Comparison of ENCODE assay signal across 9 cellular contexts in genomic region chr3:61848885-61849284, GRCh38.
DNase-seq lines count a peak whose midpoint lies in the region; ATAC-seq and TF ChIP-seq lines count a peak whose summit lies in the region.
"Had no signal": no experiment of that assay in that cellular context is flagged by ENCODE, and none has a peak within 500 bp of the region (broad histone marks: within the 10 kb centered on the region; RNA-seq: fewer than 3 reads in every experiment).

No MANE protein-coding gene starts in this region.

- WGBS in aorta, 2 donors: 1 to 2% methylated on average over 3 of the region's 3 CpGs

- no peaks in the 10 kb centered on the region for H3K27me3 ChIP-seq in aorta (ENCODE audit: control insufficient read depth in 1 of 2, insufficient read depth in 2 of 2, low read length in 1 of 2)

- H3K4me1 Mint-ChIP-seq in nephron: peaks cover 29% of the 10 kb centered on the region

- peak overlapping the region; percentile 36 to 74 (median 60) for H3K27ac Mint-ChIP-seq in nephron

- peaks cover 5 to 7% of the 10 kb centered on the region in 2 donors for H3K4me1 ChIP-seq in aorta (ENCODE audit: control insufficient read depth in 1 of 2, insufficient read depth in 2 of 2, low read length in 2 of 2)

- no peaks in the 10 kb centered on the region for H3K9me3 ChIP-seq in aorta (ENCODE audit: control insufficient read depth, low read length)

- ATAC-seq in aorta (ENCODE audit: low FRiP score) (peak; percentile 85), HG02623 (IDR thresholded peaks at IDR 0.05; ENCODE audit: unreplicated experiment) (no peak)

- peak; percentile 83 for DNase-seq in SK-MEL-5 (ENCODE audit: low read depth, low spot score)
- peak; percentile 97 for DNase-seq in fibroblast of mammary gland (ENCODE audit: low read depth)
- DNase-seq in aorta: no peak
- no peak for DNase-seq in OCI-M2 (lab: John Stamatoyannopoulos, UW; ENCODE audit: unreplicated experiment)
- no peak for DNase-seq in NCI-H2107 treated with DMSO at 0.1 percent for 48 hours (lab: John Stamatoyannopoulos, UW; ENCODE audit: unreplicated experiment)
- DNase-seq: NCI-H2171 treated with DMSO at 0.1 percent for 48 hours had no signal

- no peaks in the 10 kb centered on the region for H3K27me3 Mint-ChIP-seq in nephron (ENCODE audit: low read depth)

- TF ChIP-seq CTCF in fibroblast of mammary gland (conservative IDR thresholded peaks at IDR 0.05; ENCODE audit: control insufficient read depth, insufficient read depth, low read depth, low read length): no peak
- no peak for TF ChIP-seq CTCF in nephron (IDR thresholded peaks at IDR 0.05; ENCODE audit: unreplicated experiment in 3 of 3)

- H3K4me3 ChIP-seq in fibroblast of mammary gland (ENCODE audit: control insufficient read depth, low read depth, low read length) (no peak overlapping the region), aorta (ENCODE audit: low read length in 2 of 2) (no peak overlapping the region)

- intact Hi-C loops in aorta (cut with DNase I): loop anchor here in 1 of 2 donors (5.0 kb wide), 1 partner anchor 338 kb away; no protein-coding TSS in a partner anchor

- no peaks in the 10 kb centered on the region for H3K36me3 ChIP-seq in aorta (ENCODE audit: control insufficient read depth in 1 of 2, insufficient read depth in 2 of 2, low read length in 1 of 2)

- no peaks in the 10 kb centered on the region for H3K36me3 Mint-ChIP-seq in nephron (ENCODE audit: low read depth)

- H3K27ac ChIP-seq in aorta (ENCODE audit: low read depth in 1 of 2, low read length in 2 of 2): peak overlapping the region in 1 of 2 donors; percentile 57
- H3K27ac ChIP-seq: HL-60 had no signal

- in situ Hi-C loops in SK-MEL-5 (cut with HindIII; ENCODE audit: low pct_unique_long_range_greater_than_20kb, low sequenced_read_pairs): no loop called here

- H3K9me3 Mint-ChIP-seq in nephron: no peaks in the 10 kb centered on the region

- H3K4me3 Mint-ChIP-seq in nephron: no peak overlapping the region

Comparison
In these comparisons a context has a peak if more than half of its experiments do, and no peak if none do; other contexts are left out.
1. DNase-seq: peak in SK-MEL-5 (single experiment) and fibroblast of mammary gland (single experiment); none in aorta (0 of 2), OCI-M2 (single experiment) and NCI-H2107 treated with DMSO at 0.1 percent for 48 hours (single experiment).